In the genomic region with DNA sequence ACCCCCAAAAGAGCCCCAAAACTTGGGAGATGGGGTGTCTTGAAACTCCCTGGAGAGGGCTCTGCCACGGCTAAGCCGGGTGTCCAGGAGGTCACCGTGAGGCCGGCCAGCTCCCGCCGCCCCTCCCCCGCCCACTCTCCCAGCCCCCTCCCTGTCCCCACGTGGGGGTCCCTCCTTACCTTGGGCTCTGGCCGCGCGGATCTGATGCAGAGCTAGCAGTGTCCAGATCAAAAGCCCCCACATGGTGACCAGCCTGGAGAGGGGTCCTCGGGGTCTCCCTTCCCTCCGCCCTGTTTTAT, we compare ENCODE assay signal across 11 cellular contexts. TPM values are rescaled to one million over a fixed set of nuclear protein-coding genes. Genes with fewer than 3 reads are reported as not detected.
A peak's percentile ranks its signal among the peaks of the same experiment; 100 is the strongest.
DNase-seq lines count a peak whose midpoint lies in the region; TF ChIP-seq lines count a peak whose summit lies in the region.
"Had no signal": no experiment of that assay in that cellular context is flagged by ENCODE, and none has a peak within 500 bp of the region (broad histone marks: within the 10 kb centered on the region; RNA-seq: fewer than 3 reads in every experiment).

No MANE protein-coding gene starts in this region.

- intact Hi-C loops in ovary (cut with DNase I), result no loop called here

- H3K36me3 ChIP-seq in BLaER1 treated with 17β-estradiol and CSF1 and Interleukin-3, amounts not matched to agents 10 nM and 100 nM, result no peaks in the 10 kb centered on the region
- H3K36me3 ChIP-seq in MG63, result no peaks in the 10 kb centered on the region
- H3K36me3 ChIP-seq in ovary, result no peaks in the 10 kb centered on the region

- TF ChIP-seq CTCF in ovary (IDR thresholded peaks at IDR 0.05) (no peak), HFFc6 (IDR thresholded peaks at IDR 0.05) (no peak)

- no peak for TF ChIP-seq POLR2A in ovary (IDR thresholded peaks at IDR 0.05)

- H4K20me1 ChIP-seq in BLaER1 treated with 17β-estradiol and CSF1 and Interleukin-3, amounts not matched to agents 10 nM and 100 nM, result peaks cover 0 to 41% (median 11%) of the 10 kb centered on the region in 11 experiments; a peak in 9 of 22 replicates

- H3K4me1 ChIP-seq in BLaER1 treated with 17β-estradiol and CSF1 and Interleukin-3, amounts not matched to agents 10 nM and 100 nM, result peaks cover 14 to 46% (median 32%) of the 10 kb centered on the region in 10 experiments; a peak in 19 of 20 replicates
- no peaks in the 10 kb centered on the region for H3K4me1 ChIP-seq in ovary (ENCODE audit: insufficient read depth)

- H3K4me1 Mint-ChIP-seq in HFFc6 (ENCODE audit: low read depth), result no peaks in the 10 kb centered on the region

- H3K4me3 Mint-ChIP-seq in HFFc6, result no peak overlapping the region

- no peaks in the 10 kb centered on the region for H3K9me3 ChIP-seq in BLaER1 treated with 17β-estradiol and CSF1 and Interleukin-3, amounts not matched to agents 10 nM and 100 nM (replicated peaks in 1 of 11)
- H3K9me3 ChIP-seq in MG63, result no peaks in the 10 kb centered on the region
- no peaks in the 10 kb centered on the region for H3K9me3 ChIP-seq in ovary

- H3K4me2 ChIP-seq in BLaER1 treated with 17β-estradiol and CSF1 and Interleukin-3, amounts not matched to agents 10 nM and 100 nM, result peak overlapping the region; percentile 85 to 100 (median 99)

- peak overlapping the region; percentile 42 to 80 (median 70); a peak in 18 of 22 replicates for H3K9ac ChIP-seq in BLaER1 treated with 17β-estradiol and CSF1 and Interleukin-3, amounts not matched to agents 10 nM and 100 nM

- no peak for DNase-seq in MG63
- no peak for DNase-seq in epithelial cell of prostate (ENCODE audit: low read depth, low spot score)
- no peak for DNase-seq in ovary
- no peak for DNase-seq in GDM1 (lab: John Stamatoyannopoulos, UW)
- no peak for DNase-seq in COR-L47 (lab: John Stamatoyannopoulos, UW)
- DNase-seq in HFFc6, result no peak
- DNase-seq in OCI-M1 (lab: John Stamatoyannopoulos, UW), result no peak
- DNase-seq: IMR-90 had no signal

- peaks cover 34 to 66% (median 54%) of the 10 kb centered on the region in 11 experiments; a peak in 20 of 22 replicates for H3K27me3 ChIP-seq in BLaER1 treated with 17β-estradiol and CSF1 and Interleukin-3, amounts not matched to agents 10 nM and 100 nM
- H3K27me3 ChIP-seq in MG63, result peaks cover 42% of the 10 kb centered on the region
- H3K27me3 ChIP-seq in ovary, result no peaks in the 10 kb centered on the region

- WGBS in ovary, 3 donors, result 0 to 1% (median 0%) methylated on average over 10 to 13 of the region's 13 CpGs

- H3K9me3 Mint-ChIP-seq in HFFc6, result peaks cover 35% of the 10 kb centered on the region

- no peaks in the 10 kb centered on the region; the same call in 1 of the 2 replicates for H3K27me3 Mint-ChIP-seq in HFFc6 (ENCODE audit: insufficient read depth)

- H3K27ac Mint-ChIP-seq in HFFc6, result no peak overlapping the region

- TF ChIP-seq EP300 in ovary (IDR thresholded peaks at IDR 0.05), result no peak

- H3K4me3 ChIP-seq in BLaER1 treated with 17β-estradiol and CSF1 and Interleukin-3, amounts not matched to agents 10 nM and 100 nM, result peak overlapping the region; percentile 58 to 77 (median 74)
- H3K4me3 ChIP-seq in MG63 (peak overlapping the region; percentile 45), ovary (peak overlapping the region; percentile 27)
- H3K4me3 ChIP-seq: SK-N-MC had no signal

- peak overlapping the region in 1 of 11 experiments; percentile 35; a peak in 4 of 22 replicates for H3K27ac ChIP-seq in BLaER1 treated with 17β-estradiol and CSF1 and Interleukin-3, amounts not matched to agents 10 nM and 100 nM
- H3K27ac ChIP-seq in epithelial cell of prostate (peak overlapping the region; percentile 3), ovary (no peak overlapping the region)
- H3K27ac ChIP-seq: SK-N-MC had no signal

- H3K36me3 Mint-ChIP-seq in HFFc6 (ENCODE audit: low read depth), result no peaks in the 10 kb centered on the region

RNA-seq across cellular contexts. Expression of gene SDK2, which starts 0.5 kb away (rescaled TPM):
- 0.33 TPM in 1 of 2 replicates, not detected in the other for total RNA-seq in MG63 (2014; rRNA removed; shearing (Covaris generic); ENCODE audit: low replicate concordance)
- 1 to 10 TPM in 4 of 7 donors, under 1 TPM in 3; 0.40 to 5.4 (median 2.5) TPM for total RNA-seq in ovary
- polyA plus RNA-seq in ovary, result under 1 TPM; 0.58 to 0.91 TPM
- total RNA-seq in HFFc6 (2021; fragmentation: NEBNext Ultra II Directional; extraction: Animal tissue kit (Norgen Biotek cat#: 25700)), result under 1 TPM in 2 of 6 experiments, not detected in 4; 0.03 TPM
- total RNA-seq: lung microvascular endothelial cell had no signal
